In genomic region chr6:154218787-154219186, GRCh38 we compare ENCODE assay signal across 15 cellular contexts.
"Had no signal": no experiment of that assay in that cellular context is flagged by ENCODE, and none has a peak within 500 bp of the region (broad histone marks: within the 10 kb centered on the region; RNA-seq: fewer than 3 reads in every experiment).

No MANE protein-coding gene starts in this region.

- DNase-seq: activated CD4-positive, alpha-beta T cell treated with anti-CD3 and anti-CD28 coated beads, Interleukin-2, amount 10 ng/mL, durations not matched to agents 24 days and 14 days; effector memory CD4-positive, alpha-beta T cell; gastrocnemius medialis; heart right ventricle; islet precursor cell; mucosa of descending colon; stimulated activated CD4-positive, alpha-beta T cell treated with anti-CD3 and anti-CD28 coated beads, Interleukin-2, amount 100 ng/mL, for 48 hours; stomach; T1000 had no signal

- H3K9me3 ChIP-seq: adrenal gland, gastrocnemius medialis, heart right ventricle, mucosa of descending colon, SJSA1, stomach, thoracic aorta had no signal

- H3K27ac ChIP-seq: adrenal gland, coronary artery, epithelial cell of prostate, gastrocnemius medialis, SJSA1, stomach, thoracic aorta, WERI-Rb-1 had no signal

- H3K9me3 Mint-ChIP-seq: activated CD4-positive, alpha-beta T cell treated with anti-CD3 and anti-CD28 coated beads, Interleukin-2, amount 10 ng/mL, durations not matched to agents 24 days and 14 days had no signal

- H3K27me3 ChIP-seq: adrenal gland, gastrocnemius medialis, heart right ventricle, stomach had no signal

- H3K27ac Mint-ChIP-seq: activated CD4-positive, alpha-beta T cell treated with anti-CD3 and anti-CD28 coated beads, Interleukin-2, amount 10 ng/mL, durations not matched to agents 24 days and 14 days had no signal

- H3K4me3 Mint-ChIP-seq: activated CD4-positive, alpha-beta T cell treated with anti-CD3 and anti-CD28 coated beads, Interleukin-2, amount 10 ng/mL, durations not matched to agents 24 days and 14 days had no signal

- ATAC-seq: gastrocnemius medialis, heart right ventricle, mucosa of descending colon had no signal

- H3K4me3 ChIP-seq: adrenal gland, coronary artery, gastrocnemius medialis, heart right ventricle, mucosa of descending colon, SJSA1, stomach, thoracic aorta had no signal

- H3K4me1 ChIP-seq: adrenal gland, gastrocnemius medialis, SJSA1, stomach had no signal

- H3K36me3 ChIP-seq: adrenal gland, gastrocnemius medialis, SJSA1, thoracic aorta, WERI-Rb-1 had no signal
